ENCODE assay signal across 21 cellular contexts in the genomic region with DNA sequence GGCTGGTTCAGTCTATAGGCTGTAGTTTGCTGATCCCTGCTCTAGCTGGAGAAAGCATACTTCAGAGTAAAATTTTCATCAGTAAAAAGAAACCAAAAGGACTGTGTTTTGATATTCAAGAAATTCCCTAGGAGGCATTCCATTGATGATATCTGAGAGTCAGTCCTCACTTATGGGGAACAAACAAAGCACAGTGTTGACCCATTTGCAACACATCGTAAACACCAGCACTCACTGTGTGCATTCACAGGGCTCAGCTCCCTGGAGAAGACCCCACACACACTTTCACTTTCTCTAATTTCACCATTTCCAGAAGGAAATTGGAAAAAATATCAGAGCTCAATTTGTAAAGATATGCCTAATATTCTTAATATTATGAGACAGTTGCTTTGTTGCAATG.
A peak's percentile ranks its signal among the peaks of the same experiment; 100 is the strongest.
DNase-seq lines count a peak whose midpoint lies in the region; ATAC-seq, FAIRE-seq and TF ChIP-seq lines count a peak whose summit lies in the region.
"Had no signal": no experiment of that assay in that cellular context is flagged by ENCODE, and none has a peak within 500 bp of the region (broad histone marks: within the 10 kb centered on the region; RNA-seq: fewer than 3 reads in every experiment).

No MANE protein-coding gene starts in this region.

- H4K8ac ChIP-seq in IMR-90 (ENCODE audit: low read depth in 2 of 2, low read length in 2 of 2), result peak overlapping the region in 1 of 2 experiments; percentile 59; a peak in 1 of 4 replicates

- H4K5ac ChIP-seq in IMR-90 (ENCODE audit: low read depth, low read length), result no peak overlapping the region

- H3K4me1 ChIP-seq in IMR-90 (ENCODE audit: control insufficient read depth, insufficient read depth, low read length), result peaks cover 9% of the 10 kb centered on the region
- H3K4me1 ChIP-seq: BLaER1 had no signal

- in situ Hi-C loops in IMR-90 (cut with MboI; ENCODE audit: low sequenced_read_pairs), result no loop called here

- H3K18ac ChIP-seq in IMR-90 (ENCODE audit: low read depth, low read length), result no peak overlapping the region

- no peak overlapping the region for H3K23ac ChIP-seq in IMR-90 (ENCODE audit: low read depth, low read length)

- H3K9ac ChIP-seq in IMR-90 (ENCODE audit: low read depth, low read length), result no peak overlapping the region
- H3K9ac ChIP-seq: BLaER1 had no signal

- H2AFZ ChIP-seq in IMR-90 (replicated peaks; ENCODE audit: low read length, poor library complexity), result no peak overlapping the region

- H3K4me3 ChIP-seq in IMR-90 (ENCODE audit: insufficient read depth, low read depth, low read length) (no peak overlapping the region), choroid plexus epithelial cell (ENCODE audit: low read depth, low read length) (no peak overlapping the region)
- H3K4me3 ChIP-seq: BLaER1 had no signal

- H3K56ac ChIP-seq in IMR-90 (ENCODE audit: extremely low read depth, insufficient read depth, low read length), result no peak overlapping the region

- no peak overlapping the region for H2AK9ac ChIP-seq in IMR-90 (replicated peaks; ENCODE audit: low read depth, low read length, poor library complexity)

- 0 out of 2 replicates have a peak overlapping the region, but pooled peaks have one; percentile 37 for H2BK120ac ChIP-seq in IMR-90 (ENCODE audit: low read depth, low read length)

- CTCF ChIA-PET in IMR-90 (lab: Yijun Ruan, JAX), result no interaction called here

- dilution Hi-C loops in IMR-90 (cut with HindIII; ENCODE audit: low sequenced_read_pairs, unreplicated experiment), result no loop called here

- no peaks in the 10 kb centered on the region for H3K9me3 ChIP-seq in IMR-90 (ENCODE audit: control insufficient read depth, insufficient read depth, low read length)

- no peak overlapping the region for H2BK5ac ChIP-seq in IMR-90 (ENCODE audit: low read depth, low read length, poor library complexity, severe bottlenecking)

- no peak for TF ChIP-seq POLR2A in IMR-90 (IDR thresholded peaks at IDR 0.05; ENCODE audit: low read depth, low read length)

- no peak for FAIRE-seq in HTR-8/SVneo (lab: Jason Lieb, UNC)
- FAIRE-seq: D721Med, GM18507, H54 had no signal

- H4K20me1 ChIP-seq in IMR-90 (ENCODE audit: insufficient read depth, low read length), result no peaks in the 10 kb centered on the region
- H4K20me1 ChIP-seq: BLaER1 had no signal

- no peak overlapping the region for H2BK15ac ChIP-seq in IMR-90 (ENCODE audit: low read depth, low read length)

- WGBS in IMR-90 (ENCODE audit: extremely low coverage in 2 of 2, insufficient read length in 1 of 2), 2 experiments, result no CpG with 5 or more reads among the region's 1 CpG

- TF ChIP-seq CTCF in IMR-90 (conservative IDR thresholded peaks at IDR 0.05; ENCODE audit: low read depth, low read length) (no peak), choroid plexus epithelial cell (conservative IDR thresholded peaks at IDR 0.05; ENCODE audit: low read depth, low read length) (no peak), osteocyte (IDR thresholded peaks at IDR 0.05) (no peak)

- H3K9me3 Mint-ChIP-seq in osteocyte (ENCODE audit: unreplicated experiment), result peaks cover 12% of the 10 kb centered on the region
- peaks cover 1 to 4% of the 10 kb centered on the region in 2 donors for H3K9me3 Mint-ChIP-seq in stimulated activated naive B cell treated with anti-CD40 and anti-IgM and Interleukin-4, amounts not matched to agents 10 μg/mL and 1 μg/mL and 100 μg/mL, for 72 hours
- H3K9me3 Mint-ChIP-seq: CD4-positive, alpha-beta T cell had no signal

- 0 out of 2 replicates have a peak overlapping the region, but pooled peaks have one; percentile 61 for H2BK20ac ChIP-seq in IMR-90 (ENCODE audit: low read depth, low read length)

- no peak for ATAC-seq in IMR-90 (ENCODE audit: low read depth)
- no peak for ATAC-seq in stimulated activated naive B cell treated with anti-CD40 and anti-IgM and Interleukin-4, amounts not matched to agents 10 μg/mL and 1 μg/mL and 100 μg/mL, for 72 hours (replicated peaks)

- no peak for TF ChIP-seq RAD21 in IMR-90 (IDR thresholded peaks at IDR 0.05; ENCODE audit: low read length)

- POLR2A ChIA-PET in IMR-90 (lab: Charles Lee; ENCODE audit: unreplicated experiment), result no interaction called here

- peaks cover 0 to 18% of the 10 kb centered on the region in 2 experiments; a peak in 2 of 4 replicates for H3K79me1 ChIP-seq in IMR-90 (ENCODE audit: low read depth in 1 of 2, low read length in 2 of 2)

- H3K27me3 ChIP-seq in IMR-90 (ENCODE audit: control insufficient read depth, insufficient read depth, low read length), result no peaks in the 10 kb centered on the region
- H3K27me3 ChIP-seq: BLaER1 had no signal

- H4K91ac ChIP-seq in IMR-90 (ENCODE audit: insufficient read depth, low read depth, low read length), result no peak overlapping the region

- no peaks in the 10 kb centered on the region for H3K27me3 Mint-ChIP-seq in osteocyte (ENCODE audit: unreplicated experiment)
- no peaks in the 10 kb centered on the region for H3K27me3 Mint-ChIP-seq in stimulated activated naive B cell treated with anti-CD40 and anti-IgM and Interleukin-4, amounts not matched to agents 10 μg/mL and 1 μg/mL and 100 μg/mL, for 72 hours
- H3K27me3 Mint-ChIP-seq: B cell; CD8-positive, alpha-beta memory T cell had no signal

- intact Hi-C loops in IMR-90 (cut with micrococcal nuclease), result no loop called here

- H3K4me1 Mint-ChIP-seq in osteocyte (ENCODE audit: unreplicated experiment), result peaks cover 52% of the 10 kb centered on the region
- no peaks in the 10 kb centered on the region for H3K4me1 Mint-ChIP-seq in stimulated activated naive B cell treated with anti-CD40 and anti-IgM and Interleukin-4, amounts not matched to agents 10 μg/mL and 1 μg/mL and 100 μg/mL, for 72 hours
- H3K4me1 Mint-ChIP-seq: B cell; CD8-positive, alpha-beta memory T cell had no signal

- H3K14ac ChIP-seq in IMR-90 (replicated peaks; ENCODE audit: low read depth, low read length), result peak overlapping the region; percentile 55

- H3K9me1 ChIP-seq in IMR-90 (ENCODE audit: insufficient read depth, low read length), result peaks cover 4% of the 10 kb centered on the region

- H2AK5ac ChIP-seq in IMR-90 (ENCODE audit: low read depth, low read length), result peak overlapping the region; percentile 64; the same call in 1 of the 2 replicates

- H3K4me3 Mint-ChIP-seq in osteocyte (ENCODE audit: unreplicated experiment), result no peak overlapping the region
- no peak overlapping the region for H3K4me3 Mint-ChIP-seq in stimulated activated naive B cell treated with anti-CD40 and anti-IgM and Interleukin-4, amounts not matched to agents 10 μg/mL and 1 μg/mL and 100 μg/mL, for 72 hours
- H3K4me3 Mint-ChIP-seq: B cell; CD4-positive, alpha-beta T cell; CD8-positive, alpha-beta memory T cell had no signal

- no peak overlapping the region for H3K27ac ChIP-seq in IMR-90 (ENCODE audit: insufficient read depth, low read length)
- H3K27ac ChIP-seq: BLaER1, C4-2B had no signal

- H3K4me2 ChIP-seq in IMR-90 (ENCODE audit: low read depth, low read length), result no peak overlapping the region
- H3K4me2 ChIP-seq: BLaER1 had no signal

- H3K4ac ChIP-seq in IMR-90 (ENCODE audit: low read depth, low read length), result peak overlapping the region; percentile 36; the same call in 1 of the 2 replicates

- H3K36me3 ChIP-seq in IMR-90 (ENCODE audit: control insufficient read depth, insufficient read depth, low read length), result no peaks in the 10 kb centered on the region
- H3K36me3 ChIP-seq: BLaER1 had no signal

- peak overlapping the region; percentile 69 for H3K27ac Mint-ChIP-seq in osteocyte (ENCODE audit: unreplicated experiment)
- no peak overlapping the region for H3K27ac Mint-ChIP-seq in stimulated activated naive B cell treated with anti-CD40 and anti-IgM and Interleukin-4, amounts not matched to agents 10 μg/mL and 1 μg/mL and 100 μg/mL, for 72 hours
- H3K27ac Mint-ChIP-seq: B cell; CD4-positive, alpha-beta T cell; CD8-positive, alpha-beta memory T cell had no signal

- peaks cover 24% of the 10 kb centered on the region for H3K36me3 Mint-ChIP-seq in osteocyte (ENCODE audit: unreplicated experiment)
- no peaks in the 10 kb centered on the region for H3K36me3 Mint-ChIP-seq in stimulated activated naive B cell treated with anti-CD40 and anti-IgM and Interleukin-4, amounts not matched to agents 10 μg/mL and 1 μg/mL and 100 μg/mL, for 72 hours
- H3K36me3 Mint-ChIP-seq: CD8-positive, alpha-beta memory T cell had no signal

- no TSS peak for BruUV-seq in IMR-90 (replicated peaks; lab: Mats Ljungman, UMichigan)

- DNase-seq in HuH-7 (ENCODE audit: low spot score), result peak; percentile 47
- no peak for DNase-seq in IMR-90
- peak; percentile 13 for DNase-seq in choroid plexus epithelial cell (ENCODE audit: low read depth)
- DNase-seq in osteocyte (ENCODE audit: extremely low spot score, unreplicated experiment), result no peak
- DNase-seq in HTR-8/SVneo (ENCODE audit: insufficient read length, low spot score), result no peak
- DNase-seq in medulla oblongata (ENCODE audit: extremely low spot score), result no peak
- no peak for DNase-seq in stimulated activated naive B cell treated with anti-CD40 and anti-IgM and Interleukin-4, amounts not matched to agents 10 μg/mL and 1 μg/mL and 100 μg/mL, for 72 hours
- DNase-seq: CD4-positive, alpha-beta T cell; CD8-positive, alpha-beta memory T cell; DMS 273 treated with DMSO at 0.1 percent for 48 hours; DMS79; EL; GDM1; GOT3; HCEC 1CT had no signal

TF ChIP-seq in IMR-90, 13 proteins besides CTCF, POLR2A, EP300 and RAD21 (continues in another document):
- no peak for TF ChIP-seq NFE2L2 (IDR thresholded peaks at IDR 0.05; ENCODE audit: low read depth, low read length)
- TF ChIP-seq MXI1 (IDR thresholded peaks at IDR 0.05; ENCODE audit: borderline replicate concordance, low read depth, low read length), result no peak
- TF ChIP-seq, protein P1, sequence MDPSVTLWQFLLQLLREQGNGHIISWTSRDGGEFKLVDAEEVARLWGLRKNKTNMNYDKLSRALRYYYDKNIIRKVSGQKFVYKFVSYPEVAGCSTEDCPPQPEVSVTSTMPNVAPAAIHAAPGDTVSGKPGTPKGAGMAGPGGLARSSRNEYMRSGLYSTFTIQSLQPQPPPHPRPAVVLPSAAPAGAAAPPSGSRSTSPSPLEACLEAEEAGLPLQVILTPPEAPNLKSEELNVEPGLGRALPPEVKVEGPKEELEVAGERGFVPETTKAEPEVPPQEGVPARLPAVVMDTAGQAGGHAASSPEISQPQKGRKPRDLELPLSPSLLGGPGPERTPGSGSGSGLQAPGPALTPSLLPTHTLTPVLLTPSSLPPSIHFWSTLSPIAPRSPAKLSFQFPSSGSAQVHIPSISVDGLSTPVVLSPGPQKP (IDR thresholded peaks at IDR 0.05; ENCODE audit: borderline replicate concordance, low read depth, low read length), result no peak
- no peak for TF ChIP-seq FOS (IDR thresholded peaks at IDR 0.05; ENCODE audit: low read depth, low read length)
- TF ChIP-seq CHD1 (IDR thresholded peaks at IDR 0.05; ENCODE audit: low read depth, low read length), result no peak
- TF ChIP-seq SMC3 (IDR thresholded peaks at IDR 0.05; ENCODE audit: low read depth, low read length), result no peak
- TF ChIP-seq BHLHE40 (IDR thresholded peaks at IDR 0.05; ENCODE audit: low read depth, low read length), result no peak
- no peak for TF ChIP-seq MAZ (IDR thresholded peaks at IDR 0.05; ENCODE audit: borderline replicate concordance, low read depth, low read length)
- TF ChIP-seq RCOR1 (IDR thresholded peaks at IDR 0.05; ENCODE audit: insufficient replicate concordance, low read length), result no peak

Comparison
In these comparisons a context has a peak if more than half of its experiments do, and no peak if none do; other contexts are left out.
1. DNase-seq: peak in HuH-7 (single experiment) and choroid plexus epithelial cell (single experiment); none in IMR-90 (single experiment), osteocyte (single experiment), HTR-8/SVneo (single experiment), medulla oblongata (single experiment) and stimulated activated naive B cell treated with anti-CD40 and anti-IgM and Interleukin-4, amounts not matched to agents 10 μg/mL and 1 μg/mL and 100 μg/mL, for 72 hours (single experiment).